In the genomic region with DNA sequence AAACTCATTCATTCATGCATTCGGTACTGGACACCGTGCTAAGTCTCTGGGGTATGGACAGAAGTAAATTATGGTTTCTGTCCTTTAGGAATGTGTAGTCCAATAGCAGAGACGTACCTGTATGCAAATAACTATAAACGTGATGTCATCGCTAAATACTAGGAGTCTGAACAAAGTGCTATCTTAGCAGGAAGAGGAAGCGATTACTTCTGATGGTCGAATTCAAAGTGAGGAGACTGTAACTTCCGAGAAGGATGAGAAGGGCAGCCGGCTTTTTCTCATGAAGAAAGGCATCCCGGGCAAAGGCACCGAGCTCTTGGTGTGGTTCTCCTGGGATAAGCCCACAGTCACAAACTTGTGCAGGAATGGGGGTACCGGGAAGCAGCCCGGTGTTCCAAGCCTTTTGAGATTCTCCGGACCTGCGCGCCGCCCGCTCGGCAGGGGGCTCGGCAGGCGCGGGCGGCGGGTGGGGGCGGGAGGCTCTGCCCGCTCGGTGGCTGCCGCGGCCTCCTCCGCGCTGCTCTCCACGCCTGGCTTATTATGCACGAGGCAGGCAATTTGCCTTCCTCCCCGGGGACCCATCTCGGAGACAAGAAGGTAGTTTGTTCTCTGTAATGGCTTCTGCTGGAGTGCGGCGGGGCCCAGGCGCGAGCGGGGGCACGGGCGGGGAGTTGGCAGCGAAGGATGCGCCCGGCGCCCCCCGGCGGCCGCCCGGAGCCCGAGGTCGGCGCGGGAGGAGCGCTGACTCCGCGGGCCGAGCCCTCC, we compare ENCODE assay signal across 8 cellular contexts.
DNase-seq lines count a peak whose midpoint lies in the region; ATAC-seq, FAIRE-seq and TF ChIP-seq lines count a peak whose summit lies in the region.

No MANE protein-coding gene starts in this region.

- ATAC-seq in HG03097 (IDR thresholded peaks at IDR 0.05; ENCODE audit: low FRiP score, unreplicated experiment): no peak
- ATAC-seq in GM21529 (IDR thresholded peaks at IDR 0.05; ENCODE audit: unreplicated experiment): no peak

- no peaks in the 10 kb centered on the region for H3K79me2 ChIP-seq in astrocyte (ENCODE audit: insufficient read depth, low read length)

- H3K9me3 Mint-ChIP-seq in astrocyte (ENCODE audit: unreplicated experiment): no peaks in the 10 kb centered on the region

- H3K27me3 ChIP-seq in Peyer's patch (no peaks in the 10 kb centered on the region), astrocyte (ENCODE audit: insufficient read depth, low read length) (no peaks in the 10 kb centered on the region), small intestine (ENCODE audit: control insufficient read depth in 2 of 2, insufficient read depth in 2 of 2, low read length in 2 of 2) (peaks cover 0 to 4% of the 10 kb centered on the region in 2 donors)

- peak overlapping the region; percentile 72 for H2AFZ ChIP-seq in astrocyte (ENCODE audit: low read depth, low read length)

- H3K36me3 Mint-ChIP-seq in astrocyte (ENCODE audit: low read depth, unreplicated experiment): peaks cover 3% of the 10 kb centered on the region

- peak overlapping the region; percentile 62 to 88 (median 69) for H3K27ac ChIP-seq in Peyer's patch
- H3K27ac ChIP-seq in astrocyte (ENCODE audit: low read depth, low read length): no peak overlapping the region
- H3K27ac ChIP-seq in small intestine (ENCODE audit: low read depth in 1 of 2, low read length in 1 of 2): peak overlapping the region; percentile 59 to 62

- H3K27ac Mint-ChIP-seq in astrocyte (ENCODE audit: unreplicated experiment): no peak overlapping the region

- peak overlapping the region; percentile 59 for H3K9ac ChIP-seq in astrocyte (ENCODE audit: low read length)

- peak overlapping the region; percentile 79 for H3K4me3 Mint-ChIP-seq in astrocyte (ENCODE audit: unreplicated experiment)

- no peaks in the 10 kb centered on the region for H3K9me3 ChIP-seq in Peyer's patch
- H3K9me3 ChIP-seq in astrocyte (ENCODE audit: insufficient read depth, low read depth, low read length): no peaks in the 10 kb centered on the region
- H3K9me3 ChIP-seq in iPS-18c (ENCODE audit: control insufficient read depth, insufficient read depth, low read length): peaks cover 2% of the 10 kb centered on the region
- no peaks in the 10 kb centered on the region for H3K9me3 ChIP-seq in small intestine (ENCODE audit: control insufficient read depth, low read depth)

- H3K4me3 ChIP-seq in Peyer's patch (peak overlapping the region; percentile 47 to 80 (median 58)), astrocyte (ENCODE audit: insufficient read depth, low read depth, low read length) (peak overlapping the region; percentile 50), iPS-18c (ENCODE audit: insufficient read depth, low read depth, low read length) (peak overlapping the region; percentile 63), small intestine (ENCODE audit: low read depth in 1 of 2, low read length in 2 of 2) (peak overlapping the region; percentile 26 to 80)

- H3K4me1 Mint-ChIP-seq in astrocyte (ENCODE audit: low read depth, unreplicated experiment): no peaks in the 10 kb centered on the region

- H3K27me3 Mint-ChIP-seq in astrocyte (ENCODE audit: low read depth, unreplicated experiment): peaks cover 21% of the 10 kb centered on the region

- peak overlapping the region; percentile 86 for H3K4me2 ChIP-seq in astrocyte (ENCODE audit: low read length)

- TF ChIP-seq CTCF in Peyer's patch (IDR thresholded peaks at IDR 0.05): peak in 5 of 6 experiments; percentile 42 to 64 (median 55)
- TF ChIP-seq CTCF in astrocyte (IDR thresholded peaks at IDR 0.05; ENCODE audit: insufficient read depth, low read depth, low read length): peak; percentile 11

- H3K4me1 ChIP-seq in Peyer's patch (peaks cover 0 to 4% (median 2%) of the 10 kb centered on the region in 4 donors), astrocyte (ENCODE audit: insufficient read depth, low read length) (no peaks in the 10 kb centered on the region), small intestine (ENCODE audit: control insufficient read depth in 2 of 2, insufficient read depth in 1 of 2, low read depth in 1 of 2, low read length in 1 of 2) (peaks cover 0 to 2% of the 10 kb centered on the region in 2 donors)

- H3K36me3 ChIP-seq in Peyer's patch (no peaks in the 10 kb centered on the region), astrocyte (ENCODE audit: insufficient read depth, low read length) (no peaks in the 10 kb centered on the region), small intestine (ENCODE audit: control insufficient read depth in 2 of 2, insufficient read depth in 2 of 2, low read length in 2 of 2) (no peaks in the 10 kb centered on the region)

- FAIRE-seq in astrocyte (lab: Jason Lieb, UNC) (no peak), small intestine (lab: Jason Lieb, UNC) (no peak)

- TF ChIP-seq POLR2A in Peyer's patch (IDR thresholded peaks at IDR 0.05): peak; percentile 54 to 81

- no peaks in the 10 kb centered on the region for H4K20me1 ChIP-seq in astrocyte (ENCODE audit: insufficient read depth, low read length)

- 4 to 6% (median 5%) methylated on average over 47 to 58 of the region's 58 CpGs for WGBS in small intestine, 3 donors

- DNase-seq in NCI-H1417 (lab: John Stamatoyannopoulos, UW) (peak; percentile 11 to 97 (median 40)), NCI-H1417 treated with DMSO at 0.1 percent for 48 hours (lab: John Stamatoyannopoulos, UW) (no peak), Peyer's patch (peak; percentile 53 to 75 (median 73)), astrocyte (ENCODE audit: low read depth) (no peak), small intestine (peak; percentile 80)

Comparison
In these comparisons a context has a peak if more than half of its experiments do, and no peak if none do; other contexts are left out.
1. DNase-seq: peak in NCI-H1417 (3 of 3), Peyer's patch (3 of 3) and small intestine (single experiment); none in NCI-H1417 treated with DMSO at 0.1 percent for 48 hours (single experiment) and astrocyte (single experiment).
2. Peak in every context shown above with its lines, with median percentiles within 50 percentile points of each other: H3K4me3 ChIP-seq.